In the genomic region with DNA sequence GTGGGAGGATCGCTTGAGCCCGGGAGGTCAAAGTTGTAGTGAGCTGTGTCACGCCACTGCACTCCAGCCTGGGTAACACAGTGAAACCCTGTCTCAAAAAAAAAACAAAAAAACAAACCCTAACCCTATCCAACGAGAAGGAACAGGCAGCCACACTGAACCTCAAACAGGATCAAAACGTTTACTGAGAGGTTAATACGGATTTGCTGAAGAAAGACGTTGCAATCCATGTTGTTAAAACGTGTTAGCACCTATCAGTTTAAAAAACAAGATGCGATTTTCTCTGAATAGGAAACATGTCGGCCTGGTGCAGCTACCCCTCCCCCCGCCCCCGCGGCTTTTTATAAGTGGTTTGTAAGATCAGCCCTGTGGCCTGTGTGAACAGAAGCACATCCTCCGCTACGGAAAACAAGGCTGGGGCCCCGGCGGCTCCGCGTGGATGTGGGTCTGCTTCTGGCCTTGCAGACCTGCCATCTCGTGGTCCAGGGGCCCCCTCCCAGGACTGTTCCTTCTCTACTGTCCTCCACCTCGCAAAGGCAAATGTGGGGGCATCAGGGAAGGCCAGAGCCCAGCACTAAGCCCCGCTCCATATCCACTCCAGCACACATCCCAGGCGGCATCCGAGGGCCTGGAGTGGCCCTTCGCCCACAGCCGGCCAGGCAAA, we compare ENCODE assay signal across 1 cellular context.
TF ChIP-seq lines count a peak whose summit lies in the region.

No MANE protein-coding gene starts in this region.

TF ChIP-seq in H1, 55 proteins besides CTCF, POLR2A, EP300 and RAD21:
- TF ChIP-seq YY1 (IDR thresholded peaks at IDR 0.05; ENCODE audit: low read depth, low read length): no peak
- TF ChIP-seq RXRA (IDR thresholded peaks at IDR 0.05; ENCODE audit: insufficient read depth, low read depth, low read length): no peak
- no peak for TF ChIP-seq TEAD4 (IDR thresholded peaks at IDR 0.05; ENCODE audit: low read depth, low read length)
- no peak for TF ChIP-seq SP1 (IDR thresholded peaks at IDR 0.05; ENCODE audit: low read depth, low read length)
- no peak for TF ChIP-seq RFX5 (IDR thresholded peaks at IDR 0.05; ENCODE audit: borderline replicate concordance, low read depth, low read length)
TF ChIP-seq in H1: peak in this region for 0.
